In the genomic region with DNA sequence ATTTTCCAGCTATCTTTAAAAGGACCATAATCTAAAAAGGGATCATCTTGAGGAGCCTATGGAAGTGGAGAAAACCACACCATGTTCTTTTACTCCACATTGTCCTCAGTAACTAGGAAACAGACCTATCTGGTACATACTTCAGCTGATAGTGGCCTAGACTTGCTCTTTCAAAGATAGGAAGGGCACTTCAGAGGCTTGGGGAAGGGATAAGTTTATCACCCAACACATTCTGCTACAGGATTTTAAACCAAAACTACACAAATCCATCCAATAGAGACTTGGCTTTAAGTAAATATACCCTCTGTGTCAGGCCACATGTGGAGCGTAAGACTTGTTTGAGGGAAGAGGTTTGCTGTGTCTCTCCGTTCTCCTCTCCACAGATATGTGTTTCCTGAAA, we compare ENCODE assay signal across 1 cellular context.
TF ChIP-seq lines count a peak whose summit lies in the region.

No MANE protein-coding gene starts in this region.

TF ChIP-seq in K562, 482 proteins besides CTCF, POLR2A, EP300 and RAD21 (continued from another document and continues in another):
- TF ChIP-seq, protein P1, sequence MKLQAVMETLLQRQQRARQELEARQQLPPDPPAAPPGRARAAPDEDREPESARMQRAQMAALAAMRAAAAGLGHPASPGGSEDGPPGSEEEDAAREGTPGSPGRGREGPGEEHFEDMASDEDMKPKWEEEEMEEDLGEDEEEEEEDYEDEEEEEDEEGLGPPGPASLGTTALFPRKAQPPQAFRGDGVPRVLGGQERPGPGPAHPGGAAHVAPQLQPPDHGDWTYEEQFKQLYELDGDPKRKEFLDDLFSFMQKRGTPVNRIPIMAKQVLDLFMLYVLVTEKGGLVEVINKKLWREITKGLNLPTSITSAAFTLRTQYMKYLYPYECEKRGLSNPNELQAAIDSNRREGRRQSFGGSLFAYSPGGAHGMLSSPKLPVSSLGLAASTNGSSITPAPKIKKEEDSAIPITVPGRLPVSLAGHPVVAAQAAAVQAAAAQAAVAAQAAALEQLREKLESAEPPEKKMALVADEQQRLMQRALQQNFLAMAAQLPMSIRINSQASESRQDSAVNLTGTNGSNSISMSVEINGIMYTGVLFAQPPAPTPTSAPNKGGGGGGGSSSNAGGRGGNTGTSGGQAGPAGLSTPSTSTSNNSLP (IDR thresholded peaks at IDR 0.05; ENCODE audit: borderline replicate concordance, low read depth, low read length): no peak
- TF ChIP-seq STAT5A (IDR thresholded peaks at IDR 0.05; ENCODE audit: borderline replicate concordance, low read length) (no peak), CTCFL (IDR thresholded peaks at IDR 0.05; ENCODE audit: borderline replicate concordance, insufficient read depth, low read depth, low read length, poor library complexity, severe bottlenecking) (no peak), ZC3H4 (CRISPR knock-in tag; IDR thresholded peaks at IDR 0.05; ENCODE audit: borderline replicate concordance) (no peak), ZNF217 (CRISPR knock-in tag; IDR thresholded peaks at IDR 0.05) (no peak), TAL1 (IDR thresholded peaks at IDR 0.05) (peak; percentile 64; the same call in 1 of the 2 replicates), EZH2 (IDR thresholded peaks at IDR 0.05; ENCODE audit: borderline replicate concordance, low read depth, low read length) (no peak), TCF3 (CRISPR knock-in tag; IDR thresholded peaks at IDR 0.05) (peak; percentile 80), ZBTB49 (CRISPR knock-in tag; IDR thresholded peaks at IDR 0.05; ENCODE audit: borderline replicate concordance) (no peak), CREB1 (IDR thresholded peaks at IDR 0.05) (no peak), CREB1 (CRISPR knock-in tag; IDR thresholded peaks at IDR 0.05) (no peak), ZNF444 (CRISPR knock-in tag; IDR thresholded peaks at IDR 0.05) (0 out of 2 replicates have a peak, but pooled peaks have one; percentile 39), ZNF76 (CRISPR knock-in tag; IDR thresholded peaks at IDR 0.05; ENCODE audit: borderline replicate concordance) (no peak), RCOR1 (IDR thresholded peaks at IDR 0.05; ENCODE audit: borderline replicate concordance in 1 of 2, low read depth in 2 of 2, low read length in 2 of 2) (peak; percentile 53 to 87; a peak in 3 of 4 replicates), CBFA2T3 (IDR thresholded peaks at IDR 0.05) (peak; percentile 85), ZBTB11 (CRISPR knock-in tag; IDR thresholded peaks at IDR 0.05) (peak in 1 of 3 experiments; percentile 53; a peak in 1 of 6 replicates), NFIC (IDR thresholded peaks at IDR 0.05) (0 out of 2 replicates have a peak, but pooled peaks have one; percentile 13), TCF7L2 (IDR thresholded peaks at IDR 0.05; ENCODE audit: low read depth, low read length) (no peak), NCOR1 (IDR thresholded peaks at IDR 0.05) (peak; percentile 71), ELF4 (CRISPR knock-in tag; IDR thresholded peaks at IDR 0.05) (peak; percentile 88; the same call in 1 of the 2 replicates), GABPA (tag; conservative IDR thresholded peaks at IDR 0.05; ENCODE audit: low read depth) (no peak), FOSL1 (tag; conservative IDR thresholded peaks at IDR 0.05) (0 out of 2 replicates have a peak, but pooled peaks have one; percentile 28), ZNF124 (CRISPR knock-in tag; IDR thresholded peaks at IDR 0.05) (no peak), ZNF79 (CRISPR knock-in tag; IDR thresholded peaks at IDR 0.05; ENCODE audit: low read depth) (no peak), MNT (conservative IDR thresholded peaks at IDR 0.05) (peak in 1 of 2 experiments; percentile 33; a peak in 1 of 4 replicates), ZNF134 (CRISPR knock-in tag; conservative IDR thresholded peaks at IDR 0.05) (no peak), L3MBTL2 (IDR thresholded peaks at IDR 0.05) (no peak), MEF2A (IDR thresholded peaks at IDR 0.05; ENCODE audit: control insufficient read depth, low read depth, low read length) (no peak)
- TF ChIP-seq, protein P2, sequence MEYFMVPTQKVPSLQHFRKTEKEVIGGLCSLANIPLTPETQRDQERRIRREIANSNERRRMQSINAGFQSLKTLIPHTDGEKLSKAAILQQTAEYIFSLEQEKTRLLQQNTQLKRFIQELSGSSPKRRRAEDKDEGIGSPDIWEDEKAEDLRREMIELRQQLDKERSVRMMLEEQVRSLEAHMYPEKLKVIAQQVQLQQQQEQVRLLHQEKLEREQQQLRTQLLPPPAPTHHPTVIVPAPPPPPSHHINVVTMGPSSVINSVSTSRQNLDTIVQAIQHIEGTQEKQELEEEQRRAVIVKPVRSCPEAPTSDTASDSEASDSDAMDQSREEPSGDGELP (CRISPR knock-in tag; IDR thresholded peaks at IDR 0.05; ENCODE audit: borderline replicate concordance): no peak
- TF ChIP-seq, protein P3, sequence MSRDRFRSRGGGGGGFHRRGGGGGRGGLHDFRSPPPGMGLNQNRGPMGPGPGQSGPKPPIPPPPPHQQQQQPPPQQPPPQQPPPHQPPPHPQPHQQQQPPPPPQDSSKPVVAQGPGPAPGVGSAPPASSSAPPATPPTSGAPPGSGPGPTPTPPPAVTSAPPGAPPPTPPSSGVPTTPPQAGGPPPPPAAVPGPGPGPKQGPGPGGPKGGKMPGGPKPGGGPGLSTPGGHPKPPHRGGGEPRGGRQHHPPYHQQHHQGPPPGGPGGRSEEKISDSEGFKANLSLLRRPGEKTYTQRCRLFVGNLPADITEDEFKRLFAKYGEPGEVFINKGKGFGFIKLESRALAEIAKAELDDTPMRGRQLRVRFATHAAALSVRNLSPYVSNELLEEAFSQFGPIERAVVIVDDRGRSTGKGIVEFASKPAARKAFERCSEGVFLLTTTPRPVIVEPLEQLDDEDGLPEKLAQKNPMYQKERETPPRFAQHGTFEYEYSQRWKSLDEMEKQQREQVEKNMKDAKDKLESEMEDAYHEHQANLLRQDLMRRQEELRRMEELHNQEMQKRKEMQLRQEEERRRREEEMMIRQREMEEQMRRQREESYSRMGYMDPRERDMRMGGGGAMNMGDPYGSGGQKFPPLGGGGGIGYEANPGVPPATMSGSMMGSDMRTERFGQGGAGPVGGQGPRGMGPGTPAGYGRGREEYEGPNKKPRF (IDR thresholded peaks at IDR 0.05; ENCODE audit: low read depth, low read length): no peak
- TF ChIP-seq, protein P4, sequence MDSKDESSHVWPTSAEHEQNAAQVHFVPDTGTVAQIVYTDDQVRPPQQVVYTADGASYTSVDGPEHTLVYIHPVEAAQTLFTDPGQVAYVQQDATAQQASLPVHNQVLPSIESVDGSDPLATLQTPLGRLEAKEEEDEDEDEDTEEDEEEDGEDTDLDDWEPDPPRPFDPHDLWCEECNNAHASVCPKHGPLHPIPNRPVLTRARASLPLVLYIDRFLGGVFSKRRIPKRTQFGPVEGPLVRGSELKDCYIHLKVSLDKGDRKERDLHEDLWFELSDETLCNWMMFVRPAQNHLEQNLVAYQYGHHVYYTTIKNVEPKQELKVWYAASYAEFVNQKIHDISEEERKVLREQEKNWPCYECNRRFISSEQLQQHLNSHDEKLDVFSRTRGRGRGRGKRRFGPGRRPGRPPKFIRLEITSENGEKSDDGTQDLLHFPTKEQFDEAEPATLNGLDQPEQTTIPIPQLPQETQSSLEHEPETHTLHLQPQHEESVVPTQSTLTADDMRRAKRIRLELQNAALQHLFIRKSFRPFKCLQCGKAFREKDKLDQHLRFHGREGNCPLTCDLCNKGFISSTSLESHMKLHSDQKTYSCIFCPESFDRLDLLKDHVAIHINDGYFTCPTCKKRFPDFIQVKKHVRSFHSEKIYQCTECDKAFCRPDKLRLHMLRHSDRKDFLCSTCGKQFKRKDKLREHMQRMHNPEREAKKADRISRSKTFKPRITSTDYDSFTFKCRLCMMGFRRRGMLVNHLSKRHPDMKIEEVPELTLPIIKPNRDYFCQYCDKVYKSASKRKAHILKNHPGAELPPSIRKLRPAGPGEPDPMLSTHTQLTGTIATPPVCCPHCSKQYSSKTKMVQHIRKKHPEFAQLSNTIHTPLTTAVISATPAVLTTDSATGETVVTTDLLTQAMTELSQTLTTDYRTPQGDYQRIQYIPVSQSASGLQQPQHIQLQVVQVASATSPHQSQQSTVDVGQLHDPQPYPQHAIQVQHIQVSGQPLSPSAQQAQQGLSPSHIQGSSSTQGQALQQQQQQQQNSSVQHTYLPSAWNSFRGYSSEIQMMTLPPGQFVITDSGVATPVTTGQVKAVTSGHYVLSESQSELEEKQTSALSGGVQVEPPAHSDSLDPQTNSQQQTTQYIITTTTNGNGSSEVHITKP (IDR thresholded peaks at IDR 0.05; ENCODE audit: partially characterized antibody): no peak
- TF ChIP-seq, protein P5, sequence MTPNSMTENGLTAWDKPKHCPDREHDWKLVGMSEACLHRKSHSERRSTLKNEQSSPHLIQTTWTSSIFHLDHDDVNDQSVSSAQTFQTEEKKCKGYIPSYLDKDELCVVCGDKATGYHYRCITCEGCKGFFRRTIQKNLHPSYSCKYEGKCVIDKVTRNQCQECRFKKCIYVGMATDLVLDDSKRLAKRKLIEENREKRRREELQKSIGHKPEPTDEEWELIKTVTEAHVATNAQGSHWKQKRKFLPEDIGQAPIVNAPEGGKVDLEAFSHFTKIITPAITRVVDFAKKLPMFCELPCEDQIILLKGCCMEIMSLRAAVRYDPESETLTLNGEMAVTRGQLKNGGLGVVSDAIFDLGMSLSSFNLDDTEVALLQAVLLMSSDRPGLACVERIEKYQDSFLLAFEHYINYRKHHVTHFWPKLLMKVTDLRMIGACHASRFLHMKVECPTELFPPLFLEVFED (CRISPR knock-in tag; conservative IDR thresholded peaks at IDR 0.05): peak; percentile 40; the same call in 1 of the 2 replicates
